19 cellular contexts compared by ENCODE assay signal in the genomic region with DNA sequence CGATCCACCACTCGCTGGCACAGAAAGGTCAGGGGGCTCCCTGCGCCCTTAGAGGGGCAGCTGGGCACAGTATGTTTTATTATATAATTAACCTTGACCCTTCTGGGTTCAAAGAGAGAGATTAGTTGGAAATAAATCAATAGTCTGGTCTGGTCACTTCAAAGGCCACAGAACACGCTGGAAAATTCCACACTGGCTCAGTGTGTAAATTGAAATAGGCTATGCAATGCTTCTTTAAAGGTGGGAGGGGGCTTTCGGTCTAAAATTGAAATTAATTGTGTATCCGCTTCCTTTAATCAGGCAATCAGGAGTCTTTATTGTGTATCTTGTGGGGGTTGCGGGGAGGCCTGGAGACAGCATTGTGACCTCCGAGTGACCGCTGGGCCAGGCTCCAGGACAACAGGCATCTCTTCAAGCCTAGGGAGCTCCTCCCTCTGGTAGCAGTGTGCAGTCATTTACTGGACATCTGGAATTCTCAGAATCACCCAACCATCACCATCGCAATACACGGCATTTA. TPM values are rescaled to one million over a fixed set of nuclear protein-coding genes. Genes with fewer than 3 reads are reported as not detected.
DNase-seq lines count a peak whose midpoint lies in the region; ATAC-seq and TF ChIP-seq lines count a peak whose summit lies in the region.
"Had no signal": no experiment of that assay in that cellular context is flagged by ENCODE, and none has a peak within 500 bp of the region (broad histone marks: within the 10 kb centered on the region; RNA-seq: fewer than 3 reads in every experiment).

No MANE protein-coding gene starts in this region.

- no peak for TF ChIP-seq CTCF in esophagus squamous epithelium (IDR thresholded peaks at IDR 0.05)
- no peak for TF ChIP-seq CTCF in PC-3 (conservative IDR thresholded peaks at IDR 0.05; ENCODE audit: low read depth, low read length)

- H3K79me2 ChIP-seq in PC-3 (ENCODE audit: low read length) = no peaks in the 10 kb centered on the region

- H3K27ac ChIP-seq in mesodermal cell (ENCODE audit: low read depth, low read length, severe bottlenecking) = peak overlapping the region; percentile 23
- H3K27ac ChIP-seq in esophagus squamous epithelium = no peak overlapping the region
- no peak overlapping the region for H3K27ac ChIP-seq in PC-3 (ENCODE audit: low read length)
- H3K27ac ChIP-seq: coronary artery, GM23248 had no signal

- H3K9me3 ChIP-seq in mesodermal cell (ENCODE audit: control insufficient read depth, low read length) (no peaks in the 10 kb centered on the region), esophagus squamous epithelium (no peaks in the 10 kb centered on the region), PC-3 (ENCODE audit: low read length) (no peaks in the 10 kb centered on the region)

- POLR2A ChIA-PET in PC-3 (lab: Charles Lee; ENCODE audit: unreplicated experiment) = no interaction called here

- no TSS peak for BruUV-seq in PC-3 (replicated peaks; lab: Mats Ljungman, UMichigan)

- no peaks in the 10 kb centered on the region for H3K9me3 Mint-ChIP-seq in T-helper 2 cell treated with Interferon-gamma antibody and Interleukin-4, amounts not matched to agents 5 μg/mL and 100 μg/mL, for 36 hours
- H3K9me3 Mint-ChIP-seq: CD8-positive, alpha-beta T cell had no signal

- H3K36me3 ChIP-seq in mesodermal cell (ENCODE audit: control insufficient read depth, insufficient read depth, low read length) (no peaks in the 10 kb centered on the region), esophagus squamous epithelium (no peaks in the 10 kb centered on the region), PC-3 (ENCODE audit: low read depth, low read length) (no peaks in the 10 kb centered on the region)

- no peaks in the 10 kb centered on the region for H3F3A ChIP-seq in PC-3 (ENCODE audit: low read length, unreplicated experiment)

- no peak overlapping the region for H2AFZ ChIP-seq in PC-3 (ENCODE audit: low read length)
- H2AFZ ChIP-seq: GM23248 had no signal

- no peak overlapping the region for H3K4me3 Mint-ChIP-seq in T-helper 2 cell treated with Interferon-gamma antibody and Interleukin-4, amounts not matched to agents 5 μg/mL and 100 μg/mL, for 36 hours
- H3K4me3 Mint-ChIP-seq: CD8-positive, alpha-beta T cell had no signal

- intact Hi-C loops in head of caudate nucleus (cut with DNase I) (no loop called here), esophagus squamous epithelium (cut with DNase I) (no loop called here), PC-3 (cut with micrococcal nuclease) (no loop called here)

- TF ChIP-seq POLR2A in esophagus squamous epithelium (IDR thresholded peaks at IDR 0.05) = no peak

- H3K27me3 ChIP-seq in esophagus squamous epithelium = no peaks in the 10 kb centered on the region
- H3K27me3 ChIP-seq in PC-3 (ENCODE audit: low read length) = no peaks in the 10 kb centered on the region

- H3K27me3 Mint-ChIP-seq in T-helper 2 cell treated with Interferon-gamma antibody and Interleukin-4, amounts not matched to agents 5 μg/mL and 100 μg/mL, for 36 hours (ENCODE audit: low read depth) = peaks cover 4% of the 10 kb centered on the region

- H3K27ac Mint-ChIP-seq in T-helper 2 cell treated with Interferon-gamma antibody and Interleukin-4, amounts not matched to agents 5 μg/mL and 100 μg/mL, for 36 hours = no peak overlapping the region
- H3K27ac Mint-ChIP-seq: CD8-positive, alpha-beta T cell had no signal

- DNase-seq in head of caudate nucleus (peak in 39 of 42 donors; percentile 21 to 86 (median 68)), superior temporal gyrus (ENCODE audit: extremely low spot score) (peak; percentile 58), esophagus squamous epithelium (lab: John Stamatoyannopoulos, UW) (no peak), PC-3 (no peak)
- DNase-seq in T-helper 2 cell treated with Interferon-gamma antibody and Interleukin-4, amounts not matched to agents 5 μg/mL and 100 μg/mL, for 36 hours (ENCODE audit: low spot score) = no peak
- DNase-seq: activated CD4-positive, alpha-beta T cell treated with anti-CD3 and anti-CD28 coated beads for 48 hours; activated T-cell treated with anti-CD3 and anti-CD28 coated beads for 4 hours; CD8-positive, alpha-beta T cell; GDM1; GM23248; Karpas-422; NCI-H1694 treated with DMSO at 0.1 percent for 48 hours; NCI-H526 treated with DMSO at 0.1 percent for 48 hours; T1000 had no signal

- no peaks in the 10 kb centered on the region for H4K20me1 ChIP-seq in PC-3 (ENCODE audit: low read length)

- no peaks in the 10 kb centered on the region for H3K36me3 Mint-ChIP-seq in T-helper 2 cell treated with Interferon-gamma antibody and Interleukin-4, amounts not matched to agents 5 μg/mL and 100 μg/mL, for 36 hours (ENCODE audit: low read depth)
- H3K36me3 Mint-ChIP-seq: CD8-positive, alpha-beta T cell had no signal

- H3K9ac ChIP-seq in PC-3 (ENCODE audit: low read length) = no peak overlapping the region
- H3K9ac ChIP-seq: GM23248 had no signal

- no peaks in the 10 kb centered on the region for H3K4me1 Mint-ChIP-seq in T-helper 2 cell treated with Interferon-gamma antibody and Interleukin-4, amounts not matched to agents 5 μg/mL and 100 μg/mL, for 36 hours (ENCODE audit: low read depth)

- no peak overlapping the region for H3K4me3 ChIP-seq in mesodermal cell (ENCODE audit: extremely low read depth, insufficient read depth, low read length, poor library complexity, severe bottlenecking)
- no peak overlapping the region for H3K4me3 ChIP-seq in esophagus squamous epithelium
- no peak overlapping the region for H3K4me3 ChIP-seq in PC-3 (ENCODE audit: low read length)
- H3K4me3 ChIP-seq: coronary artery, GM23248 had no signal

- H3K4me1 ChIP-seq in mesodermal cell (ENCODE audit: control insufficient read depth, insufficient read depth, low read length, poor library complexity, severe bottlenecking) (peaks cover 13% of the 10 kb centered on the region), esophagus squamous epithelium (peaks cover 0 to 5% (median 0%) of the 10 kb centered on the region in 3 donors), PC-3 (ENCODE audit: insufficient read depth, low read length) (no peaks in the 10 kb centered on the region)

- CTCF ChIA-PET in PC-3 (lab: Charles Lee) = no interaction called here

- no peak overlapping the region for H3K4me2 ChIP-seq in PC-3 (ENCODE audit: low read length)

- H3K9me2 ChIP-seq in PC-3 (replicated peaks; ENCODE audit: low read length) = no peaks in the 10 kb centered on the region

- 90 to 93% methylated on average over 4 to 6 of the region's 11 CpGs for WGBS in mesodermal cell (ENCODE audit: insufficient coverage in 2 of 2), 2 experiments
- 77 to 79% methylated on average over 11 of the region's 11 CpGs for WGBS in esophagus squamous epithelium, 2 donors

- ATAC-seq in SK-N-SH treated with all-trans-retinoic acid at 6 μM for 48 hours = peak; percentile 62; the same call in 2 of the 3 replicates
- no peak for ATAC-seq in HG02970 (IDR thresholded peaks at IDR 0.05; ENCODE audit: low FRiP score, unreplicated experiment)
- no peak for ATAC-seq in PC-3
- ATAC-seq: CD8-positive, alpha-beta T cell had no signal

TF ChIP-seq in SK-N-SH treated with all-trans-retinoic acid at 6 μM for 48 hours, 23 proteins besides CTCF, POLR2A, EP300 and RAD21:
- TF ChIP-seq, protein P1, sequence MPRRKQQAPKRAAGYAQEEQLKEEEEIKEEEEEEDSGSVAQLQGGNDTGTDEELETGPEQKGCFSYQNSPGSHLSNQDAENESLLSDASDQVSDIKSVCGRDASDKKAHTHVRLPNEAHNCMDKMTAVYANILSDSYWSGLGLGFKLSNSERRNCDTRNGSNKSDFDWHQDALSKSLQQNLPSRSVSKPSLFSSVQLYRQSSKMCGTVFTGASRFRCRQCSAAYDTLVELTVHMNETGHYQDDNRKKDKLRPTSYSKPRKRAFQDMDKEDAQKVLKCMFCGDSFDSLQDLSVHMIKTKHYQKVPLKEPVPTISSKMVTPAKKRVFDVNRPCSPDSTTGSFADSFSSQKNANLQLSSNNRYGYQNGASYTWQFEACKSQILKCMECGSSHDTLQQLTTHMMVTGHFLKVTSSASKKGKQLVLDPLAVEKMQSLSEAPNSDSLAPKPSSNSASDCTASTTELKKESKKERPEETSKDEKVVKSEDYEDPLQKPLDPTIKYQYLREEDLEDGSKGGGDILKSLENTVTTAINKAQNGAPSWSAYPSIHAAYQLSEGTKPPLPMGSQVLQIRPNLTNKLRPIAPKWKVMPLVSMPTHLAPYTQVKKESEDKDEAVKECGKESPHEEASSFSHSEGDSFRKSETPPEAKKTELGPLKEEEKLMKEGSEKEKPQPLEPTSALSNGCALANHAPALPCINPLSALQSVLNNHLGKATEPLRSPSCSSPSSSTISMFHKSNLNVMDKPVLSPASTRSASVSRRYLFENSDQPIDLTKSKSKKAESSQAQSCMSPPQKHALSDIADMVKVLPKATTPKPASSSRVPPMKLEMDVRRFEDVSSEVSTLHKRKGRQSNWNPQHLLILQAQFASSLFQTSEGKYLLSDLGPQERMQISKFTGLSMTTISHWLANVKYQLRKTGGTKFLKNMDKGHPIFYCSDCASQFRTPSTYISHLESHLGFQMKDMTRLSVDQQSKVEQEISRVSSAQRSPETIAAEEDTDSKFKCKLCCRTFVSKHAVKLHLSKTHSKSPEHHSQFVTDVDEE (CRISPR knock-in tag; IDR thresholded peaks at IDR 0.05) = peak; percentile 76; the same call in 1 of the 2 replicates
- TF ChIP-seq, protein P2, sequence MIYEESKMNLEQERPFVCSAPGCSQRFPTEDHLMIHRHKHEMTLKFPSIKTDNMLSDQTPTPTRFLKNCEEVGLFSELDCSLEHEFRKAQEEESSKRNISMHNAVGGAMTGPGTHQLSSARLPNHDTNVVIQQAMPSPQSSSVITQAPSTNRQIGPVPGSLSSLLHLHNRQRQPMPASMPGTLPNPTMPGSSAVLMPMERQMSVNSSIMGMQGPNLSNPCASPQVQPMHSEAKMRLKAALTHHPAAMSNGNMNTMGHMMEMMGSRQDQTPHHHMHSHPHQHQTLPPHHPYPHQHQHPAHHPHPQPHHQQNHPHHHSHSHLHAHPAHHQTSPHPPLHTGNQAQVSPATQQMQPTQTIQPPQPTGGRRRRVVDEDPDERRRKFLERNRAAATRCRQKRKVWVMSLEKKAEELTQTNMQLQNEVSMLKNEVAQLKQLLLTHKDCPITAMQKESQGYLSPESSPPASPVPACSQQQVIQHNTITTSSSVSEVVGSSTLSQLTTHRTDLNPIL (CRISPR knock-in tag; IDR thresholded peaks at IDR 0.05; ENCODE audit: low read depth) = no peak
- TF ChIP-seq TCF4 (CRISPR knock-in tag; IDR thresholded peaks at IDR 0.05; ENCODE audit: borderline replicate concordance) (peak; percentile 82), ISL1 (CRISPR knock-in tag; IDR thresholded peaks at IDR 0.05) (peak; percentile 8; the same call in 1 of the 2 replicates)

RNA-seq across cellular contexts. Expression of a gene that starts 8.0 kb away (rescaled TPM):
- polyA plus RNA-seq in mesodermal cell (2013, experiment 1 of 2) = 12,289 TPM
- 16,601 TPM for polyA plus RNA-seq in mesodermal cell (2013, experiment 2 of 2)
- total RNA-seq in esophagus squamous epithelium (not detected), PC-3 (2014; rRNA removed) (not detected in 2 replicates)
- total RNA-seq: GM23248, myocyte had no signal
- polyA plus RNA-seq: GM23248 had no signal

RNA-seq across cellular contexts. Expression of a gene that starts 16.6 kb away (rescaled TPM):
- 6,661 TPM for polyA plus RNA-seq in mesodermal cell (2013, experiment 1 of 2)
- 8,769 TPM for polyA plus RNA-seq in mesodermal cell (2013, experiment 2 of 2)
- total RNA-seq in esophagus squamous epithelium (not detected), PC-3 (2014; rRNA removed) (not detected in 2 replicates)
- total RNA-seq: CD8-positive, alpha-beta T cell; GM23248; myocyte had no signal
- polyA plus RNA-seq: GM23248 had no signal

RNA-seq across cellular contexts. Expression of a gene that starts 25.8 kb away (rescaled TPM):
- 5.6 TPM for polyA plus RNA-seq in mesodermal cell (2013, experiment 1 of 2)
- 6.3 TPM for polyA plus RNA-seq in mesodermal cell (2013, experiment 2 of 2)
- total RNA-seq in esophagus squamous epithelium (1 to 10 TPM; 5.7 to 8.6 (median 6.3) TPM), PC-3 (2014; rRNA removed) (6.4 and 11.0 TPM in 2 replicates)

Comparison
In these comparisons a context has a peak if more than half of its experiments do, and no peak if none do; other contexts are left out.
1. DNase-seq: peak in head of caudate nucleus (39 of 42) and superior temporal gyrus (single experiment); none in T-helper 2 cell treated with Interferon-gamma antibody and Interleukin-4, amounts not matched to agents 5 μg/mL and 100 μg/mL, for 36 hours (single experiment), esophagus squamous epithelium (single experiment) and PC-3 (single experiment).